In genomic region chr2:169081551-169081950, GRCh38 we compare ENCODE assay signal across 25 cellular contexts. TPM values are rescaled to one million over a fixed set of nuclear protein-coding genes. Genes with fewer than 3 reads are reported as not detected.
"Had no signal": no experiment of that assay in that cellular context is flagged by ENCODE, and none has a peak within 500 bp of the region (broad histone marks: within the 10 kb centered on the region; RNA-seq: fewer than 3 reads in every experiment).

No MANE protein-coding gene starts in this region.

- H3K9me3 ChIP-seq: ascending aorta, mucosa of descending colon, right lobe of liver, thoracic aorta, upper lobe of left lung had no signal

- H3K4me3 ChIP-seq: ascending aorta, esophagus muscularis mucosa, mucosa of descending colon, right lobe of liver, thoracic aorta, upper lobe of left lung had no signal

- H3K36me3 ChIP-seq: ascending aorta, esophagus muscularis mucosa, right lobe of liver, thoracic aorta, upper lobe of left lung had no signal

- H3K4me1 ChIP-seq: ascending aorta, esophagus muscularis mucosa, right lobe of liver had no signal

- H3K27ac ChIP-seq: ascending aorta, esophagus muscularis mucosa, right lobe of liver, thoracic aorta, upper lobe of left lung had no signal

- ATAC-seq: mucosa of descending colon; right lobe of liver; stimulated activated effector memory CD8-positive, alpha-beta T cell treated with anti-CD3 and anti-CD28 coated beads, Interleukin-12 subunit alpha, Interleukin-12 subunit beta, amount 100 ng/mL, for 72 hours had no signal

- DNase-seq: activated CD4-positive, alpha-beta T cell treated with anti-CD3 and anti-CD28 coated beads, Interleukin-2, amount 10 ng/mL, durations not matched to agents 24 days and 14 days; activated CD8-positive, alpha-beta memory T cell treated with anti-CD3 and anti-CD28 coated beads, Interleukin-2, amount 50 U/mL, for 4 hours; activated effector memory CD4-positive, alpha-beta T cell treated with Interleukin-2 at 50 U/mL for 16 hours; activated naive CD4-positive, alpha-beta T cell treated with anti-CD3 and anti-CD28 coated beads, Interleukin-2, amount 50 U/mL, for 16 hours; activated T-cell treated with anti-CD3 and anti-CD28 coated beads, Interleukin-2, amount 50 U/mL, for 48 hours; dermis blood vessel endothelial cell; effector memory CD4-positive, alpha-beta T cell; immature natural killer cell; mesenchymal stem cell; mucosa of descending colon; naive B cell; right lobe of liver; small intestine; stimulated activated CD4-positive, alpha-beta T cell treated with anti-CD3 and anti-CD28 coated beads, Interleukin-4, amount 100 ng/mL, for 24 hours; upper lobe of left lung had no signal

- H3K27me3 ChIP-seq: ascending aorta, esophagus muscularis mucosa, right lobe of liver, upper lobe of left lung had no signal

RNA-seq across cellular contexts. Expression of gene DHRS9, which starts 12.2 kb away (rescaled TPM):
- total RNA-seq: ascending aorta, chondrocyte, dermis blood vessel endothelial cell, endothelial cell of umbilical vein, neural crest cell, osteoblast, progenitor cell of endocrine pancreas had no signal

RNA-seq across cellular contexts. Expression of gene ABCB11, which starts 50.4 kb away (rescaled TPM):
- total RNA-seq: activated CD4-positive, alpha-beta T cell treated with anti-CD3 and anti-CD28 coated beads, Interleukin-2, amount 10 ng/mL, durations not matched to agents 24 days and 14 days; ascending aorta; chondrocyte; osteoblast; T-helper 2 cell treated with Interferon-gamma antibody and Interleukin-4, amounts not matched to agents 100 ng/mL and 5 ng/mL, for 36 hours; thoracic aorta had no signal
- polyA plus RNA-seq: immature natural killer cell had no signal
